3 cellular contexts compared by ENCODE assay signal in genomic region chr16:70200063-70200462, GRCh38. TPM values are rescaled to one million over a fixed set of nuclear protein-coding genes. Genes with fewer than 3 reads are reported as not detected.
"Had no signal": no experiment of that assay in that cellular context is flagged by ENCODE, and none has a peak within 500 bp of the region (broad histone marks: within the 10 kb centered on the region; RNA-seq: fewer than 3 reads in every experiment).

No MANE protein-coding gene starts in this region.

RNA-seq across cellular contexts. Expression of gene CLEC18C, which starts 26.5 kb away (rescaled TPM):
- total RNA-seq: HT1080, IMR-90 had no signal
- polyA plus RNA-seq: IgD-negative memory B cell had no signal
